In genomic region chr2:171432206-171432968, GRCh38 we compare ENCODE assay signal across 10 cellular contexts. TPM values are rescaled to one million over a fixed set of nuclear protein-coding genes. Genes with fewer than 3 reads are reported as not detected.
DNase-seq lines count a peak whose midpoint lies in the region; ATAC-seq and TF ChIP-seq lines count a peak whose summit lies in the region.
"Had no signal": no experiment of that assay in that cellular context is flagged by ENCODE, and none has a peak within 500 bp of the region (broad histone marks: within the 10 kb centered on the region; RNA-seq: fewer than 3 reads in every experiment).

No MANE protein-coding gene starts in this region.

- peaks cover 40% of the 10 kb centered on the region for H3K36me3 Mint-ChIP-seq in CD4-positive, alpha-beta T cell (ENCODE audit: low read depth)
- H3K36me3 Mint-ChIP-seq in activated naive CD8-positive, alpha-beta T cell = peaks cover 16% of the 10 kb centered on the region
- peaks cover 11% of the 10 kb centered on the region for H3K36me3 Mint-ChIP-seq in mesothelial cell of epicardium

- POLR2A ChIA-PET in CD4-positive, alpha-beta T cell (lab: Charles Lee) = interaction anchor here (0.7 to 5.1 kb wide), 2 partner anchors 211 to 503 kb away, joined by 3 to 36 read pairs; partner anchors contain the start of gene GORASP2

- intact Hi-C loops in CD4-positive, alpha-beta T cell (cut with DNase I, micrococcal nuclease) = loop anchor here in 1 of 2 experiments (2.0 to 10.0 kb wide), 6 partner anchors 255 to 1738 kb away; partner anchors contain the start of genes CFAP210, DYNC1I2, GORASP2 and HAT1
- intact Hi-C loops in colonic mucosa (cut with DNase I) = no loop called here

- CTCF ChIA-PET in CD4-positive, alpha-beta T cell (lab: Charles Lee) = interaction anchor here (1.6 to 6.3 kb wide), 2 partner anchors 274 to 503 kb away, joined by 3 to 43 read pairs; partner anchors contain the start of gene GORASP2

- H3K36me3 ChIP-seq in HUES64 (ENCODE audit: insufficient read depth, low read length) (peaks cover 34% of the 10 kb centered on the region), colonic mucosa (no peaks in the 10 kb centered on the region)

- no peak for TF ChIP-seq CTCF in CD4-positive, alpha-beta T cell (IDR thresholded peaks at IDR 0.05)
- TF ChIP-seq CTCF in mesothelial cell of epicardium (IDR thresholded peaks at IDR 0.05; ENCODE audit: unreplicated experiment) (no peak), colonic mucosa (IDR thresholded peaks at IDR 0.05) (no peak)

- peaks cover 46% of the 10 kb centered on the region for H3K4me1 Mint-ChIP-seq in CD4-positive, alpha-beta T cell (ENCODE audit: low read depth)
- H3K4me1 Mint-ChIP-seq in activated naive CD8-positive, alpha-beta T cell (ENCODE audit: low read depth) = peaks cover 41% of the 10 kb centered on the region
- peaks cover 36% of the 10 kb centered on the region for H3K4me1 Mint-ChIP-seq in mesothelial cell of epicardium

- no peak for DNase-seq in CD4-positive, alpha-beta T cell
- DNase-seq in mesothelial cell of epicardium (ENCODE audit: low spot score in 2 of 2, unreplicated experiment in 2 of 2) = no peak
- DNase-seq in glomerular visceral epithelial cell (ENCODE audit: extremely low spot score) = no peak
- DNase-seq in colonic mucosa = no peak
- DNase-seq: GOT3, left ventricle myocardium superior had no signal

- no peak for ATAC-seq in CD4-positive, alpha-beta T cell (ENCODE audit: poor library complexity)
- no peak for ATAC-seq in GM21528 (IDR thresholded peaks at IDR 0.05; ENCODE audit: low FRiP score, unreplicated experiment)
- ATAC-seq in HG03469 (IDR thresholded peaks at IDR 0.05; ENCODE audit: unreplicated experiment) = no peak
- ATAC-seq: left ventricle myocardium superior had no signal

- H3K27me3 Mint-ChIP-seq in CD4-positive, alpha-beta T cell = no peaks in the 10 kb centered on the region
- H3K27me3 Mint-ChIP-seq in activated naive CD8-positive, alpha-beta T cell = no peaks in the 10 kb centered on the region
- no peaks in the 10 kb centered on the region for H3K27me3 Mint-ChIP-seq in mesothelial cell of epicardium (ENCODE audit: low read depth)

- 89% methylated on average over 4 of the region's 4 CpGs for WGBS in HUES64

- no peaks in the 10 kb centered on the region for H3K9me3 ChIP-seq in CD4-positive, alpha-beta T cell (ENCODE audit: control insufficient read depth, low read length)
- H3K9me3 ChIP-seq in HUES64 (ENCODE audit: insufficient read depth, low read depth, low read length) (peaks cover 25% of the 10 kb centered on the region), colonic mucosa (no peaks in the 10 kb centered on the region)

- no peak overlapping the region for H3K27ac ChIP-seq in CD4-positive, alpha-beta T cell (ENCODE audit: low read depth, low read length)
- H3K27ac ChIP-seq in HUES64 (ENCODE audit: low read depth, low read length) = no peak overlapping the region; the same call in 1 of the 2 replicates
- H3K27ac ChIP-seq in colonic mucosa = no peak overlapping the region

- peak overlapping the region; percentile 88 for H3K27ac Mint-ChIP-seq in CD4-positive, alpha-beta T cell
- H3K27ac Mint-ChIP-seq in activated naive CD8-positive, alpha-beta T cell = peak overlapping the region; percentile 99
- peak overlapping the region; percentile 89 for H3K27ac Mint-ChIP-seq in mesothelial cell of epicardium

- no peaks in the 10 kb centered on the region for H3K9me3 Mint-ChIP-seq in CD4-positive, alpha-beta T cell
- H3K9me3 Mint-ChIP-seq in activated naive CD8-positive, alpha-beta T cell (ENCODE audit: low read depth) = no peaks in the 10 kb centered on the region
- H3K9me3 Mint-ChIP-seq in mesothelial cell of epicardium = no peaks in the 10 kb centered on the region

- H3K9ac ChIP-seq in HUES64 (ENCODE audit: low read depth, low read length) (no peak overlapping the region; the same call in 1 of the 2 replicates), colonic mucosa (ENCODE audit: low read depth in 2 of 2, low read length in 2 of 2) (no peak overlapping the region)

- no peaks in the 10 kb centered on the region for H3K27me3 ChIP-seq in CD4-positive, alpha-beta T cell (ENCODE audit: control insufficient read depth, insufficient read depth, low read length)
- H3K27me3 ChIP-seq in HUES64 (ENCODE audit: insufficient read depth, low read length) (no peaks in the 10 kb centered on the region), colonic mucosa (no peaks in the 10 kb centered on the region)

- H3K4me3 Mint-ChIP-seq in CD4-positive, alpha-beta T cell = peak overlapping the region; percentile 94
- peak overlapping the region; percentile 98 for H3K4me3 Mint-ChIP-seq in activated naive CD8-positive, alpha-beta T cell
- H3K4me3 Mint-ChIP-seq in mesothelial cell of epicardium = peak overlapping the region; percentile 87

- H3K4me1 ChIP-seq in HUES64 (ENCODE audit: insufficient read depth, low read length) (peaks cover 22% of the 10 kb centered on the region), colonic mucosa (peaks cover 5% of the 10 kb centered on the region)

- H3K4me3 ChIP-seq in HUES64 (ENCODE audit: low read length) = peak overlapping the region; percentile 70; the same call in 1 of the 2 replicates
- no peak overlapping the region for H3K4me3 ChIP-seq in colonic mucosa

RNA-seq across cellular contexts. Expression of gene METTL8, which starts 1.4 kb away (rescaled TPM):
- 10 to 100 TPM in 1 of 2 experiments, 1 to 10 TPM in 1; 9.7 to 11.5 TPM for total RNA-seq in CD4-positive, alpha-beta T cell
- 36.3 TPM for polyA plus RNA-seq in HUES64 (2013, experiment 1 of 2)
- polyA plus RNA-seq in HUES64 (2013, experiment 2 of 2) = 34.1 TPM
- total RNA-seq in mesothelial cell of epicardium (39.6 to 42.0 TPM (median 41.6 TPM) in 3 replicates), colonic mucosa (10 to 100 TPM; 19.4 to 20.0 TPM)

RNA-seq across cellular contexts. Expression of gene DCAF17, which starts 1.6 kb away (rescaled TPM):
- total RNA-seq in CD4-positive, alpha-beta T cell = 10 to 100 TPM; 13.0 to 14.3 TPM
- 13.1 TPM for polyA plus RNA-seq in HUES64 (2013, experiment 1 of 2)
- polyA plus RNA-seq in HUES64 (2013, experiment 2 of 2) = 13.8 TPM
- total RNA-seq in mesothelial cell of epicardium (21.5 to 23.1 TPM (median 22.4 TPM) in 3 replicates), colonic mucosa (10 to 100 TPM in 1 of 2 donors, 1 to 10 TPM in 1; 9.7 to 10.2 TPM)
